Comparison of ENCODE assay signal across 1 cellular context in the genomic region with DNA sequence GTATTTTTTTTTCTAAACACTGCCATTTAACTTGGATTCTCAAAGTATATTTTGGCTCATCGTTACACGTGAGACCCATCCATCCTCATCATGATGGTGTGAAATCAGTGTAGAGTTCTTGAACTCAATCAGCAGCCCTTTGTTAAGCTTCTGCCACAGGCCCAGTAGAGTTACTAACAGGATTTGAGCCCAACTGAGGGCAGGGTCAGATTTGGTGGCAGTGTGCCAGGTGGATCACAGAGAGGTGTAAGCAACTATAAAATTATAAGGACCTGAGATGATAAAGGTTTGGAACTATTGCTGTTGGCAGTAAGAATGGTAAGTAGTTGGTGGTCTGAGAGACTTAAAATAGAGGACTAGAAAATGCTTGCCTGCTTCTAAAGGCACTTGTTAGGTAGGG.
TF ChIP-seq lines count a peak whose summit lies in the region.

No MANE protein-coding gene starts in this region.

TF ChIP-seq in IMR-90, 13 proteins besides CTCF, POLR2A, EP300 and RAD21:
- TF ChIP-seq MXI1 (IDR thresholded peaks at IDR 0.05; ENCODE audit: borderline replicate concordance, low read depth, low read length) (no peak), MAZ (IDR thresholded peaks at IDR 0.05; ENCODE audit: borderline replicate concordance, low read depth, low read length) (no peak), CEBPB (IDR thresholded peaks at IDR 0.05; ENCODE audit: low read depth, low read length) (no peak), RFX5 (IDR thresholded peaks at IDR 0.05; ENCODE audit: low read depth, low read length) (no peak), RCOR1 (IDR thresholded peaks at IDR 0.05; ENCODE audit: insufficient replicate concordance, low read length) (no peak), USF2 (IDR thresholded peaks at IDR 0.05; ENCODE audit: low read depth, low read length) (no peak), BHLHE40 (IDR thresholded peaks at IDR 0.05; ENCODE audit: low read depth, low read length) (no peak), MAFK (IDR thresholded peaks at IDR 0.05; ENCODE audit: low read depth, low read length) (no peak), FOS (IDR thresholded peaks at IDR 0.05; ENCODE audit: low read depth, low read length) (no peak), ELK1 (IDR thresholded peaks at IDR 0.05; ENCODE audit: borderline replicate concordance, low read depth, low read length) (no peak), SMC3 (IDR thresholded peaks at IDR 0.05; ENCODE audit: low read depth, low read length) (no peak), NFE2L2 (IDR thresholded peaks at IDR 0.05; ENCODE audit: low read depth, low read length) (no peak)
